Comparison of ENCODE assay signal across 5 cellular contexts in the genomic region with DNA sequence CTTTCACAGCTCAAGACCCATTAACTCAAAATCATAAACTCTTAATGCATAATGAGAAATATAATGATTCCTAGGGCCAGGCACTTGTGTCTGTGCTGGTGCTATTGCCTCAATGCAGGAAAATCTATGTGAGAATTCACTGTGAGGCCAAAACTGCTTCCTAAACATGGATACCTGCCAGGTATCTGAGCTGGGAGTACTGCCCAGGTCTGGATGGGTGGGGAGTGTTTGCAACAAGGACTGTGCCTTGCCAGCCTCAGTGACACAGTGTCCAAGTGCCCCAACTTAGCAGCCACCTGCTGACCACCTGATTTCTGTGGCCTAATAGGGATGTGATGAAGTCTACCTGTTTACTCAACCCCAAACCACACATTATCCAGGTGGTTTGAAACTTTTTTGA. TPM values are rescaled to one million over a fixed set of nuclear protein-coding genes. Genes with fewer than 3 reads are reported as not detected.
"Had no signal": no experiment of that assay in that cellular context is flagged by ENCODE, and none has a peak within 500 bp of the region (broad histone marks: within the 10 kb centered on the region; RNA-seq: fewer than 3 reads in every experiment).

No MANE protein-coding gene starts in this region.

RNA-seq across cellular contexts. Expression of a gene that starts 2.2 kb away (rescaled TPM):
- total RNA-seq: LHCN-M2, MCF 10A, PC-3, SJSA1 had no signal

RNA-seq across cellular contexts. Expression of a gene that starts 22.2 kb away (rescaled TPM):
- total RNA-seq: MCF 10A, PC-3, Right ventricle myocardium superior had no signal

RNA-seq across cellular contexts. Expression of a gene that starts 31.0 kb away (rescaled TPM):
- total RNA-seq: MCF 10A had no signal

RNA-seq across cellular contexts. Expression of a gene that starts 53.9 kb away (rescaled TPM):
- total RNA-seq: LHCN-M2, MCF 10A, PC-3, Right ventricle myocardium superior, SJSA1 had no signal
